8 cellular contexts compared by ENCODE assay signal in the genomic region with DNA sequence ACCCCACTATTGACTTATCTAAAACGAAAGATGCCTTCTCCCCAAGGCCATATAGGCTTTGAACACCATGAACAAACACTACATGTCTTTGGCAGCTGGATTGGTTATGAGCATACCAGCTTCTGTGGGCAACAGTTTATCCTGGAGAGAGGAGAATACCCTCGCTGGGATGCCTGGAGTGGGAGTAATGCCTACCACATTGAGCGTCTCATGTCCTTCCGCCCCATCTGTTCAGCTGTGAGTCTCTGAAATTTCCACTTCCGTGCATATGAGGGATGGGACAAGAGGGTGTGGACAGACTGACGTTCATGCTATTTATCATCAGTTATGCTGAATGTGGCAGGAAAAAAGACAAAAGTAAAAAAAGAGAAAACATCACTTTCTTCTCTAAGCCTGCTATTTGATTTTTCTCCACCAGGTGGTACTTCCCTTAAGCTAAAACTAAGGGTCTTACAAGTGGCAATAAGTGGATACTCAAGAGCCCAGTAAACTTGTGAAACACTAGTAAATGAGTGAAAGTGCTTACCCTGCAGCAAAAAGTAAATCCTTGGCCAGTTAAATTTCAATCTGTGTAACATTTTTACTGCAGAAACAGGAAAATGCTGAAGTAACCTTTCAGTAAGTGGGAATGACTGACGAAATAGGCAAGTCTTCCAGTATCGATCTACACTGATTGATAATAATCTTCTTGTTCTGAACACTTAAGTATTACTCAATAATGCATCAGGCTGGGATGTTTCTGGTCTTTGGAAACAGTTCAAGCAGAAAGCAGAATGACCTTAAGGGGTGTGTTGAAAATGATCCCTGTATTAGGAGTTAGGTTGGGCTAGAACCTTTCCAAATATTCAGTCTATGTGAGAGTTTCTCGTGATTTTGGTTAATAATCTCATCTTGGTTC. TPM values are rescaled to one million over a fixed set of nuclear protein-coding genes. Genes with fewer than 3 reads are reported as not detected.
DNase-seq lines count a peak whose midpoint lies in the region; TF ChIP-seq lines count a peak whose summit lies in the region.

No MANE protein-coding gene starts in this region.

- TF ChIP-seq POLR2A in vagina (IDR thresholded peaks at IDR 0.05) = no peak

- H3K36me3 ChIP-seq in A673 (ENCODE audit: insufficient read depth, low read length, poor library complexity, severe bottlenecking) (peaks cover 7% of the 10 kb centered on the region), SK-N-MC (ENCODE audit: insufficient read depth, low read length) (peaks cover 14% of the 10 kb centered on the region), vagina (no peaks in the 10 kb centered on the region)
- no peaks in the 10 kb centered on the region for H3K36me3 ChIP-seq in effector memory CD4-positive, alpha-beta T cell (ENCODE audit: control insufficient read depth, insufficient read depth, low read length)

- H3K4me1 ChIP-seq in A673 (ENCODE audit: insufficient read depth, low read length, poor library complexity, severe bottlenecking) (peaks cover 7% of the 10 kb centered on the region), vagina (peaks cover 35% of the 10 kb centered on the region)
- H3K4me1 ChIP-seq in effector memory CD4-positive, alpha-beta T cell (ENCODE audit: control insufficient read depth, insufficient read depth, low read length, poor library complexity, severe bottlenecking) = no peaks in the 10 kb centered on the region

- no peak overlapping the region for H3K27ac ChIP-seq in A673 (ENCODE audit: low read depth, low read length, poor library complexity, severe bottlenecking)
- peak overlapping the region; percentile 72; the same call in 1 of the 2 replicates for H3K27ac ChIP-seq in SK-N-MC
- no peak overlapping the region for H3K27ac ChIP-seq in vagina
- H3K27ac ChIP-seq in effector memory CD4-positive, alpha-beta T cell (ENCODE audit: insufficient read depth, low read length, poor library complexity, severe bottlenecking) = no peak overlapping the region

- peak; percentile 59 for DNase-seq in A673 (ENCODE audit: low spot score)
- DNase-seq in SK-N-MC (ENCODE audit: low read depth, low spot score) = peak; percentile 24
- DNase-seq in hepatic stellate cell (ENCODE audit: low spot score) = peak; percentile 24
- no peak for DNase-seq in vagina (ENCODE audit: extremely low spot score in 2 of 2)
- DNase-seq in A172 (ENCODE audit: low spot score) = no peak
- DNase-seq in DMS153 treated with DMSO at 0.1 percent for 48 hours (lab: John Stamatoyannopoulos, UW; ENCODE audit: unreplicated experiment) = no peak
- no peak for DNase-seq in effector memory CD4-positive, alpha-beta T cell

- POLR2A ChIA-PET in A673 (lab: Charles Lee; ENCODE audit: low non-redundant PET) = interaction anchor here (0.6 kb wide), 1 partner anchor 100 kb away, joined by 9 read pairs; no protein-coding TSS in a partner anchor

- intact Hi-C loops in A673 (cut with micrococcal nuclease; ENCODE audit: unreplicated experiment) (no loop called here), vagina (cut with DNase I) (no loop called here)

- no TSS peak for BruUV-seq in A673 (replicated peaks; lab: Mats Ljungman, UMichigan)

- CTCF ChIA-PET in A673 (lab: Charles Lee) = interaction anchor here (0.6 to 2.0 kb wide), 3 partner anchors 12 to 135 kb away, joined by 3 to 5 read pairs (median 3); no protein-coding TSS in a partner anchor

- H3K4me3 ChIP-seq in A673 (ENCODE audit: low read depth, low read length, poor library complexity, severe bottlenecking) (no peak overlapping the region), GM12875 (ENCODE audit: low read depth, low read length) (no peak overlapping the region), SK-N-MC (no peak overlapping the region), vagina (no peak overlapping the region)
- H3K4me3 ChIP-seq in effector memory CD4-positive, alpha-beta T cell (ENCODE audit: insufficient read depth, low read depth, low read length, poor library complexity, severe bottlenecking) = no peak overlapping the region

- no peak overlapping the region for H3K9ac ChIP-seq in SK-N-MC (ENCODE audit: insufficient read length)

- H3K27me3 ChIP-seq in A673 (replicated peaks; ENCODE audit: insufficient read depth, low read depth, low read length, poor library complexity) (no peaks in the 10 kb centered on the region), vagina (no peaks in the 10 kb centered on the region)
- no peaks in the 10 kb centered on the region for H3K27me3 ChIP-seq in effector memory CD4-positive, alpha-beta T cell (replicated peaks; ENCODE audit: control insufficient read depth, insufficient read depth, low read length, poor library complexity, severe bottlenecking)

- H3K9me3 ChIP-seq in A673 (ENCODE audit: low read depth, low read length, poor library complexity, severe bottlenecking) = no peaks in the 10 kb centered on the region
- no peaks in the 10 kb centered on the region for H3K9me3 ChIP-seq in SK-N-MC (ENCODE audit: low read depth, low read length)
- H3K9me3 ChIP-seq in vagina = no peaks in the 10 kb centered on the region
- H3K9me3 ChIP-seq in effector memory CD4-positive, alpha-beta T cell (ENCODE audit: control insufficient read depth, low read length) = no peaks in the 10 kb centered on the region

- TF ChIP-seq CTCF in A673 (conservative IDR thresholded peaks at IDR 0.05; ENCODE audit: low read depth, low read length) (peak; percentile 59), GM12875 (IDR thresholded peaks at IDR 0.05; ENCODE audit: borderline replicate concordance, insufficient read depth, low read depth, low read length) (peak; percentile 37; the same call in 1 of the 2 replicates), vagina (IDR thresholded peaks at IDR 0.05) (peak in 1 of 3 experiments; percentile 32)

RNA-seq across cellular contexts. Expression of a gene that starts 5.6 kb away (rescaled TPM):
- total RNA-seq in A673 (2021) = not detected in 2 replicates
- not detected for total RNA-seq in vagina
- total RNA-seq in A172 (2014; rRNA removed; shearing (Covaris generic)) = not detected in 2 replicates

RNA-seq across cellular contexts. Expression of a gene that starts 41.7 kb away (rescaled TPM):
- total RNA-seq in A673 (2021) = 80.4 and 93.4 TPM in 2 replicates
- 29.7 TPM for total RNA-seq in vagina
- 55.7 and 59.3 TPM in 2 replicates for total RNA-seq in A172 (2014; rRNA removed; shearing (Covaris generic))

Comparison
In these comparisons a context has a peak if more than half of its experiments do, and no peak if none do; other contexts are left out.
1. DNase-seq: peak in A673 (single experiment), SK-N-MC (single experiment) and hepatic stellate cell (single experiment); none in vagina (0 of 2), A172 (single experiment), DMS153 treated with DMSO at 0.1 percent for 48 hours (single experiment) and effector memory CD4-positive, alpha-beta T cell (0 of 3).